Comparison of ENCODE assay signal across 8 cellular contexts in genomic region chr6:165231581-165232276, GRCh38.
DNase-seq lines count a peak whose midpoint lies in the region; ATAC-seq and TF ChIP-seq lines count a peak whose summit lies in the region.

No MANE protein-coding gene starts in this region.

- no peaks in the 10 kb centered on the region for H3K36me3 Mint-ChIP-seq in activated CD4-positive, alpha-beta T cell treated with anti-CD3 and anti-CD28 coated beads for 36 hours (ENCODE audit: low read depth)
- no peaks in the 10 kb centered on the region for H3K36me3 Mint-ChIP-seq in activated CD4-positive, alpha-beta memory T cell treated with anti-CD3 and anti-CD28 coated beads, Interleukin-2, amount 10 ng/mL, durations not matched to agents 7 days and 5 days (ENCODE audit: low read depth)

- H3K27ac Mint-ChIP-seq in activated CD4-positive, alpha-beta T cell treated with anti-CD3 and anti-CD28 coated beads for 36 hours = no peak overlapping the region
- no peak overlapping the region for H3K27ac Mint-ChIP-seq in activated CD4-positive, alpha-beta memory T cell treated with anti-CD3 and anti-CD28 coated beads, Interleukin-2, amount 10 ng/mL, durations not matched to agents 7 days and 5 days

- no peaks in the 10 kb centered on the region for H3K9me2 ChIP-seq in Loucy (replicated peaks; ENCODE audit: low read depth, low read length)

- H3K27me3 Mint-ChIP-seq in activated CD4-positive, alpha-beta T cell treated with anti-CD3 and anti-CD28 coated beads for 36 hours = no peaks in the 10 kb centered on the region
- no peaks in the 10 kb centered on the region for H3K27me3 Mint-ChIP-seq in activated CD4-positive, alpha-beta memory T cell treated with anti-CD3 and anti-CD28 coated beads, Interleukin-2, amount 10 ng/mL, durations not matched to agents 7 days and 5 days

- TF ChIP-seq EP300 in ovary (IDR thresholded peaks at IDR 0.05) = no peak

- no peak for ATAC-seq in activated CD4-positive, alpha-beta T cell treated with anti-CD3 and anti-CD28 coated beads for 36 hours

- no peak overlapping the region for H2AFZ ChIP-seq in Loucy (ENCODE audit: low read length)

- POLR2A ChIA-PET in activated CD4-positive, alpha-beta T cell treated with anti-CD3 and anti-CD28 coated beads for 36 hours (lab: Charles Lee) = no interaction called here
- POLR2A ChIA-PET in activated CD4-positive, alpha-beta memory T cell treated with anti-CD3 and anti-CD28 coated beads, Interleukin-2, amount 10 ng/mL, durations not matched to agents 7 days and 5 days (lab: Charles Lee) = no interaction called here

- no peak overlapping the region for H3K9ac ChIP-seq in Loucy (ENCODE audit: low read depth, low read length, poor library complexity, severe bottlenecking)

- no peak overlapping the region for H3K27ac ChIP-seq in ovary

- no peaks in the 10 kb centered on the region for H3K27me3 ChIP-seq in Loucy (ENCODE audit: insufficient read depth, low read length, poor library complexity, severe bottlenecking)
- H3K27me3 ChIP-seq in kidney epithelial cell (ENCODE audit: control insufficient read depth, insufficient read depth, low read length) = no peaks in the 10 kb centered on the region
- H3K27me3 ChIP-seq in ovary = no peaks in the 10 kb centered on the region

- 38 to 44% (median 39%) methylated on average over 9 of the region's 9 CpGs for WGBS in ovary, 3 donors

- H3K9me3 Mint-ChIP-seq in activated CD4-positive, alpha-beta T cell treated with anti-CD3 and anti-CD28 coated beads for 36 hours (ENCODE audit: low read depth) = peaks cover 22% of the 10 kb centered on the region
- H3K9me3 Mint-ChIP-seq in activated CD4-positive, alpha-beta memory T cell treated with anti-CD3 and anti-CD28 coated beads, Interleukin-2, amount 10 ng/mL, durations not matched to agents 7 days and 5 days = peaks cover 13% of the 10 kb centered on the region

- H3K4me1 Mint-ChIP-seq in activated CD4-positive, alpha-beta T cell treated with anti-CD3 and anti-CD28 coated beads for 36 hours = no peaks in the 10 kb centered on the region
- no peaks in the 10 kb centered on the region for H3K4me1 Mint-ChIP-seq in activated CD4-positive, alpha-beta memory T cell treated with anti-CD3 and anti-CD28 coated beads, Interleukin-2, amount 10 ng/mL, durations not matched to agents 7 days and 5 days

- H4K20me1 ChIP-seq in Loucy (ENCODE audit: insufficient read depth, low read length, poor library complexity, severe bottlenecking) = no peaks in the 10 kb centered on the region

- H3K4me1 ChIP-seq in Loucy (ENCODE audit: insufficient read depth, low read length, poor library complexity, severe bottlenecking) (no peaks in the 10 kb centered on the region), ovary (ENCODE audit: insufficient read depth) (no peaks in the 10 kb centered on the region)

- H3K4me2 ChIP-seq in Loucy (ENCODE audit: low read depth, low read length, poor library complexity, severe bottlenecking) = no peak overlapping the region

- no peaks in the 10 kb centered on the region; the same call in 1 of the 2 replicates for H3K9me3 ChIP-seq in Loucy (ENCODE audit: insufficient read depth, low read depth, low read length)
- H3K9me3 ChIP-seq in ovary = no peaks in the 10 kb centered on the region

- TF ChIP-seq POLR2A in ovary (IDR thresholded peaks at IDR 0.05) = no peak

- no peak overlapping the region for H3K4me3 Mint-ChIP-seq in activated CD4-positive, alpha-beta T cell treated with anti-CD3 and anti-CD28 coated beads for 36 hours
- no peak overlapping the region for H3K4me3 Mint-ChIP-seq in activated CD4-positive, alpha-beta memory T cell treated with anti-CD3 and anti-CD28 coated beads, Interleukin-2, amount 10 ng/mL, durations not matched to agents 7 days and 5 days

- H3K36me3 ChIP-seq in Loucy (ENCODE audit: insufficient read depth, low read length) = no peaks in the 10 kb centered on the region
- no peaks in the 10 kb centered on the region for H3K36me3 ChIP-seq in kidney epithelial cell (ENCODE audit: control insufficient read depth, insufficient read depth, low read length)
- no peaks in the 10 kb centered on the region for H3K36me3 ChIP-seq in ovary

- DNase-seq in AG08395 (ENCODE audit: low spot score) (peak; percentile 44), amniotic epithelial cell (ENCODE audit: low read depth) (peak; percentile 4), kidney epithelial cell (ENCODE audit: low read depth) (peak; percentile 32), ovary (no peak)
- no peak for DNase-seq in stimulated activated naive CD4-positive, alpha-beta T cell treated with Interleukin-2 at 50 U/mL for 16 hours (lab: John Stamatoyannopoulos, UW)
- DNase-seq in activated CD4-positive, alpha-beta T cell treated with anti-CD3 and anti-CD28 coated beads for 36 hours = no peak
- DNase-seq in activated CD4-positive, alpha-beta memory T cell treated with anti-CD3 and anti-CD28 coated beads, Interleukin-2, amount 10 ng/mL, durations not matched to agents 7 days and 5 days = no peak

- H3K79me2 ChIP-seq in Loucy (ENCODE audit: insufficient read depth, low read length) = no peaks in the 10 kb centered on the region

- intact Hi-C loops in activated CD4-positive, alpha-beta T cell treated with anti-CD3 and anti-CD28 coated beads for 36 hours (cut with DNase I, micrococcal nuclease) = no loop called here
- intact Hi-C loops in ovary (cut with DNase I) = no loop called here

- CTCF ChIA-PET in activated CD4-positive, alpha-beta T cell treated with anti-CD3 and anti-CD28 coated beads for 36 hours (lab: Charles Lee) = no interaction called here
- CTCF ChIA-PET in activated CD4-positive, alpha-beta memory T cell treated with anti-CD3 and anti-CD28 coated beads, Interleukin-2, amount 10 ng/mL, durations not matched to agents 7 days and 5 days (lab: Charles Lee) = no interaction called here

- H3K4me3 ChIP-seq in Loucy (ENCODE audit: low read length, poor library complexity, severe bottlenecking) (no peak overlapping the region), kidney epithelial cell (ENCODE audit: low read depth, low read length) (no peak overlapping the region), ovary (no peak overlapping the region)

- no peaks in the 10 kb centered on the region for H3F3A ChIP-seq in Loucy (ENCODE audit: low read depth)

- TF ChIP-seq CTCF in Loucy (conservative IDR thresholded peaks at IDR 0.05; ENCODE audit: low read length) (peak; percentile 56), kidney epithelial cell (IDR thresholded peaks at IDR 0.05; ENCODE audit: insufficient read depth, low read length, poor library complexity, severe bottlenecking) (peak; percentile 69), ovary (IDR thresholded peaks at IDR 0.05) (no peak)

Comparison
In these comparisons a context has a peak if more than half of its experiments do, and no peak if none do; other contexts are left out.
1. DNase-seq: peak in AG08395 (single experiment), amniotic epithelial cell (single experiment) and kidney epithelial cell (single experiment); none in stimulated activated naive CD4-positive, alpha-beta T cell treated with Interleukin-2 at 50 U/mL for 16 hours (single experiment), activated CD4-positive, alpha-beta T cell treated with anti-CD3 and anti-CD28 coated beads for 36 hours (single experiment), activated CD4-positive, alpha-beta memory T cell treated with anti-CD3 and anti-CD28 coated beads, Interleukin-2, amount 10 ng/mL, durations not matched to agents 7 days and 5 days (single experiment) and ovary (0 of 5).
2. CTCF ChIP-seq: peak in Loucy (single experiment) and kidney epithelial cell (single experiment); none in ovary (0 of 3).